Comparison of ENCODE assay signal across 2 cellular contexts in genomic region chr6:36805917-36806316, GRCh38.
A peak's percentile ranks its signal among the peaks of the same experiment; 100 is the strongest.
TF ChIP-seq lines count a peak whose summit lies in the region.

No MANE protein-coding gene starts in this region.

TF ChIP-seq in HEK293, 187 proteins besides CTCF, POLR2A, EP300 and RAD21:
- no peak for TF ChIP-seq ZNF544 (tag by site-specific recombination; IDR thresholded peaks at IDR 0.05)
- no peak for TF ChIP-seq ZNF211 (tag by site-specific recombination; IDR thresholded peaks at IDR 0.05; ENCODE audit: low read depth)
- no peak for TF ChIP-seq ZNF843 (tag by site-specific recombination; IDR thresholded peaks at IDR 0.05)
- TF ChIP-seq ZNF449 (tag by site-specific recombination; IDR thresholded peaks at IDR 0.05): peak; percentile 84
- TF ChIP-seq PRDM4 (tag by site-specific recombination; IDR thresholded peaks at IDR 0.05): peak; percentile 2; the same call in 1 of the 2 replicates
- no peak for TF ChIP-seq ZNF37A (tag by site-specific recombination; IDR thresholded peaks at IDR 0.05)
- no peak for TF ChIP-seq ZNF266 (tag by site-specific recombination; IDR thresholded peaks at IDR 0.05; ENCODE audit: low read depth)
- no peak for TF ChIP-seq ZNF324 (tag by site-specific recombination; IDR thresholded peaks at IDR 0.05)
- no peak for TF ChIP-seq ZNF433 (tag by site-specific recombination; IDR thresholded peaks at IDR 0.05; ENCODE audit: low read depth)

TF ChIP-seq in H1, 55 proteins besides CTCF, POLR2A, EP300 and RAD21:
- no peak for TF ChIP-seq GABPA (IDR thresholded peaks at IDR 0.05; ENCODE audit: borderline replicate concordance, insufficient read depth, low read length)
- no peak for TF ChIP-seq CTBP2 (IDR thresholded peaks at IDR 0.05; ENCODE audit: borderline replicate concordance, insufficient read depth, insufficient read length, low read length)
- no peak for TF ChIP-seq CHD2 (IDR thresholded peaks at IDR 0.05; ENCODE audit: low read length)
- TF ChIP-seq SP2 (IDR thresholded peaks at IDR 0.05; ENCODE audit: low read length): no peak
